ENCODE assay signal across 12 cellular contexts in genomic region chr5:691817-692529, GRCh38. TPM values are rescaled to one million over a fixed set of nuclear protein-coding genes. Genes with fewer than 3 reads are reported as not detected.
DNase-seq lines count a peak whose midpoint lies in the region; ATAC-seq and TF ChIP-seq lines count a peak whose summit lies in the region.
"Had no signal": no experiment of that assay in that cellular context is flagged by ENCODE, and none has a peak within 500 bp of the region (broad histone marks: within the 10 kb centered on the region; RNA-seq: fewer than 3 reads in every experiment).

No MANE protein-coding gene starts in this region.

- no peak for ATAC-seq in heart right ventricle
- ATAC-seq in naive thymus-derived CD8-positive, alpha-beta T cell = no peak
- no peak for ATAC-seq in HG02938 (IDR thresholded peaks at IDR 0.05; ENCODE audit: unreplicated experiment)
- no peak for ATAC-seq in esophagus mucosa
- no peak for ATAC-seq in HG02973 (IDR thresholded peaks at IDR 0.05; ENCODE audit: unreplicated experiment)

- H3K27me3 Mint-ChIP-seq in naive thymus-derived CD8-positive, alpha-beta T cell = peaks cover 0 to 3% (median under 1%) of the 10 kb centered on the region in 5 donors

- WGBS in heart right ventricle, 2 donors = 32 to 35% methylated on average over 2 of the region's 2 CpGs
- 33% methylated on average over 2 of the region's 2 CpGs for WGBS in urinary bladder

- H3K9me3 ChIP-seq in heart right ventricle = no peaks in the 10 kb centered on the region

- TF ChIP-seq CTCF in heart right ventricle (IDR thresholded peaks at IDR 0.05) = no peak

- no peaks in the 10 kb centered on the region for H3K4me1 Mint-ChIP-seq in naive thymus-derived CD8-positive, alpha-beta T cell

- H3K27ac ChIP-seq in heart right ventricle = no peak overlapping the region
- peak overlapping the region; percentile 76 for H3K27ac ChIP-seq in caudate nucleus (ENCODE audit: low read depth, low read length)
- H3K27ac ChIP-seq in urinary bladder (ENCODE audit: low read depth) = no peak overlapping the region

- no peak for DNase-seq in heart right ventricle
- no peak for DNase-seq in cardiac septum (ENCODE audit: low spot score)
- DNase-seq in caudate nucleus (lab: John Stamatoyannopoulos, UW) = no peak
- DNase-seq in naive thymus-derived CD8-positive, alpha-beta T cell = no peak
- DNase-seq: activated gamma-delta T cell treated with Interleukin-2 at 50 U/mL for 16 hours; NCI-H510A treated with DMSO at 0.1 percent for 48 hours; stimulated activated CD4-positive, alpha-beta T cell treated with anti-CD3 and anti-CD28 coated beads, Interleukin-12 subunit alpha, Interleukin-12 subunit beta, amount 100 ng/mL, for 4 hours had no signal

- H3K4me1 ChIP-seq in heart right ventricle (peaks cover 0 to 6% (median 0%) of the 10 kb centered on the region in 9 donors), urinary bladder (ENCODE audit: insufficient read depth) (peaks cover 2% of the 10 kb centered on the region)

- H3K27ac Mint-ChIP-seq in naive thymus-derived CD8-positive, alpha-beta T cell = peak overlapping the region in 1 of 10 donors; percentile 11
- H3K27ac Mint-ChIP-seq: CD14-positive monocyte had no signal

- intact Hi-C loops in heart right ventricle (cut with DNase I) = loop anchor here in 2 of 10 donors (2.0 to 10.0 kb wide), 2 partner anchors 67 to 93 kb away; partner anchors contain the start of gene ZDHHC11B (in 1 of the 2)
- intact Hi-C loops in cardiac septum (cut with DNase I) = no loop called here

- H3K4me3 ChIP-seq in heart right ventricle = peak overlapping the region; percentile 41 to 66 (median 60)
- peak overlapping the region; percentile 68 for H3K4me3 ChIP-seq in urinary bladder (ENCODE audit: low read depth, low read length)

- peaks cover 0 to 8% (median 0%) of the 10 kb centered on the region in 7 donors for H3K27me3 ChIP-seq in heart right ventricle

- H3K4me3 Mint-ChIP-seq in naive thymus-derived CD8-positive, alpha-beta T cell = peak overlapping the region in 9 of 10 donors; percentile 23 to 80 (median 59)

- H3K9me3 Mint-ChIP-seq in naive thymus-derived CD8-positive, alpha-beta T cell = no peaks in the 10 kb centered on the region

- H3K36me3 Mint-ChIP-seq in naive thymus-derived CD8-positive, alpha-beta T cell = no peaks in the 10 kb centered on the region
- H3K36me3 Mint-ChIP-seq: CD14-positive monocyte had no signal

- H3K36me3 ChIP-seq in heart right ventricle (no peaks in the 10 kb centered on the region), urinary bladder (ENCODE audit: insufficient read depth) (no peaks in the 10 kb centered on the region)

- POLR2A ChIA-PET in naive thymus-derived CD8-positive, alpha-beta T cell (lab: Charles Lee) = no interaction called here

RNA-seq across cellular contexts. Expression of gene TPPP, which starts 1.2 kb away (rescaled TPM):
- total RNA-seq in heart right ventricle (10 to 100 TPM in 7 of 10 donors, 1 to 10 TPM in 3; 9.7 to 50.6 (median 12.9) TPM), cardiac septum (7.3 TPM), urinary bladder (4.1 TPM), esophagus mucosa (3.3 TPM)
- polyA plus RNA-seq in heart right ventricle (1 to 10 TPM; 4.6 to 5.9 TPM), urinary bladder (17.5 TPM)
- total RNA-seq in naive thymus-derived CD8-positive, alpha-beta T cell = under 1 TPM; 0.16 to 0.25 TPM
- polyA plus RNA-seq in naive thymus-derived CD8-positive, alpha-beta T cell = under 1 TPM in 1 of 3 donors, not detected in 2; 0.49 TPM
